Comparison of ENCODE assay signal across 1 cellular context in the genomic region with DNA sequence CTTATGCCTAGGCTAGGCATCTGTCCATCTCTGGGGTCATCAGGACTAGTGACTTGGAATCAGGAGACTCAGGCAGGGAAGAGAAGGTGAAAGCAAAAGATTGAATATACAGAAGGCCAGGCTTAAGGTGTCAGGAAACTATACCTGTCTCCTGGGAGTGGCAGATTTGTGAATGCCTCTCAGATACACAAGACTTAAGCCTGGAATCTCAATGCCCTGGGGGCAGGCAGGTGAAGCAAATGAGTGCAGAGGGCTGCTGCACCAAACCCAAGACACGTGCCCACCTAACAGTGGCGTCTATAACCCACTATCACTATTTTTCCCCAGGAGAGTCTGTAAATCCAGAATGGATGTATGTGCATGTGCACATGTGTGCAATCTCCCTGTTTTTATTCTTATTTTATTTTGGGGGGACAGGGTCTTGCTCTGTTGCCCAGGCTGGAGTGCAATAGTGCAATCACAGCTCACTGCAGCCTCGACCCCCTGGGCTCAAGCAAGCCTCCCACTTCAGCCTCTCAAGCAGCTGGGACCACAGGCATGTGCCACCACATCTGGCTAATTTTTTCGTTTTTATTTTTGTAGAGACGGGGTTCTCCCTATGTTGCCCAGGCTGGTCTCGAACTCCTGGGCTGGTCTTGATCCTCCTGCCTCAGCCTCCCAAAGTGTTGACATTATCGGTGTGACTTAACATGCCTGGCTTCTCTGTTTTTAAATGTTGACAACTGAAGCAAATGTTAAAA.
TF ChIP-seq lines count a peak whose summit lies in the region.

No MANE protein-coding gene starts in this region.

TF ChIP-seq in HepG2, 621 proteins besides CTCF, POLR2A, EP300 and RAD21 (continued from another document):
- TF ChIP-seq, protein P1, sequence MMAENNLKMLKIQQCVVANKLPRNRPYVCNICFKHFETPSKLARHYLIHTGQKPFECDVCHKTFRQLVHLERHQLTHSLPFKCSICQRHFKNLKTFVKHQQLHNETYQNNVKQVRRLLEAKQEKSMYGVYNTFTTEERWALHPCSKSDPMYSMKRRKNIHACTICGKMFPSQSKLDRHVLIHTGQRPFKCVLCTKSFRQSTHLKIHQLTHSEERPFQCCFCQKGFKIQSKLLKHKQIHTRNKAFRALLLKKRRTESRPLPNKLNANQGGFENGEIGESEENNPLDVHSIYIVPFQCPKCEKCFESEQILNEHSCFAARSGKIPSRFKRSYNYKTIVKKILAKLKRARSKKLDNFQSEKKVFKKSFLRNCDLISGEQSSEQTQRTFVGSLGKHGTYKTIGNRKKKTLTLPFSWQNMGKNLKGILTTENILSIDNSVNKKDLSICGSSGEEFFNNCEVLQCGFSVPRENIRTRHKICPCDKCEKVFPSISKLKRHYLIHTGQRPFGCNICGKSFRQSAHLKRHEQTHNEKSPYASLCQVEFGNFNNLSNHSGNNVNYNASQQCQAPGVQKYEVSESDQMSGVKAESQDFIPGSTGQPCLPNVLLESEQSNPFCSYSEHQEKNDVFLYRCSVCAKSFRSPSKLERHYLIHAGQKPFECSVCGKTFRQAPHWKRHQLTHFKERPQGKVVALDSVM (CRISPR knock-in tag; IDR thresholded peaks at IDR 0.05): peak; percentile 90
